30 cellular contexts compared by ENCODE assay signal in genomic region chr21:27026501-27026900, GRCh38. TPM values are rescaled to one million over a fixed set of nuclear protein-coding genes. Genes with fewer than 3 reads are reported as not detected.
DNase-seq lines count a peak whose midpoint lies in the region; ATAC-seq, FAIRE-seq and TF ChIP-seq lines count a peak whose summit lies in the region.
"Had no signal": no experiment of that assay in that cellular context is flagged by ENCODE, and none has a peak within 500 bp of the region (broad histone marks: within the 10 kb centered on the region; RNA-seq: fewer than 3 reads in every experiment).

No MANE protein-coding gene starts in this region.

- no peaks in the 10 kb centered on the region for H3K9me2 ChIP-seq in SK-N-SH

- H3K79me2 ChIP-seq in SK-N-SH (ENCODE audit: insufficient read depth) = no peaks in the 10 kb centered on the region

- no peak for DNase-seq in SK-N-SH
- DNase-seq in WTC11 (ENCODE audit: low spot score) = no peak
- peak; percentile 27 for DNase-seq in iPS DF 6.9 (ENCODE audit: low read depth, low spot score)
- DNase-seq in urothelium cell line (ENCODE audit: low spot score) = peak; percentile 26
- no peak for DNase-seq in NCI-H1930 (lab: John Stamatoyannopoulos, UW)
- no peak for DNase-seq in RPMI8226
- no peak for DNase-seq in KG1 (lab: John Stamatoyannopoulos, UW)
- DNase-seq: activated CD4-positive, CD25-positive, alpha-beta regulatory T cell treated with anti-CD3 and anti-CD28 coated beads, Interleukin-2, amount 50 U/mL, for 72 hours; activated CD8-positive, alpha-beta T cell treated with anti-CD3 and anti-CD28 coated beads, Interleukin-2, amount 10 ng/mL, durations not matched to agents 7 days and 5 days; activated gamma-delta T cell; activated T-cell treated with anti-CD3 and anti-CD28 coated beads for 4 hours; CD4-positive, alpha-beta T cell; colonic mucosa; effector memory CD4-positive, alpha-beta T cell; GF-D8; mesenchymal stem cell; naive thymus-derived CD4-positive, alpha-beta T cell; NCI-H1048; NCI-H2029 treated with DMSO at 0.1 percent for 48 hours; NCI-H345; nucleus accumbens; OCI-M1; Right ventricle myocardium superior; upper lobe of left lung had no signal

- peak overlapping the region; percentile 57 for H3K27ac Mint-ChIP-seq in WTC11
- H3K27ac Mint-ChIP-seq: activated CD8-positive, alpha-beta T cell treated with anti-CD3 and anti-CD28 coated beads, Interleukin-2, amount 10 ng/mL, durations not matched to agents 7 days and 5 days; brain; CD4-positive, alpha-beta T cell; naive thymus-derived CD4-positive, alpha-beta T cell had no signal

- POLR2A ChIA-PET in SK-N-SH (lab: Yijun Ruan, JAX) (no interaction called here), WTC11 (lab: Charles Lee) (no interaction called here)

- no peak for ATAC-seq in SK-N-SH treated with all-trans-retinoic acid at 6 μM for 48 hours
- ATAC-seq in WTC11 = peak; percentile 96
- ATAC-seq: activated CD8-positive, alpha-beta T cell treated with anti-CD3 and anti-CD28 coated beads, Interleukin-2, amount 10 ng/mL, durations not matched to agents 7 days and 5 days; gastroesophageal sphincter; naive thymus-derived CD4-positive, alpha-beta T cell had no signal

- TF ChIP-seq EP300 in SK-N-SH (IDR thresholded peaks at IDR 0.05; ENCODE audit: borderline replicate concordance in 1 of 2, low read depth in 1 of 2, low read length in 1 of 2) = no peak

- CTCF ChIA-PET in SK-N-SH (lab: Yijun Ruan, JAX) = no interaction called here
- CTCF ChIA-PET in WTC11 (lab: Charles Lee) = interaction anchor here (0.6 to 1.4 kb wide), 2 partner anchors 145 to 1871 kb away, joined by 3 to 4 read pairs; no protein-coding TSS in a partner anchor

- no peaks in the 10 kb centered on the region for H3K36me3 ChIP-seq in SK-N-SH (replicated peaks in 1 of 2; ENCODE audit: control insufficient read depth in 1 of 2, insufficient read depth in 2 of 2, low read length in 1 of 2)
- no peaks in the 10 kb centered on the region for H3K36me3 ChIP-seq in iPS DF 6.9 (ENCODE audit: control insufficient read depth, insufficient read depth, low read length)
- H3K36me3 ChIP-seq: colonic mucosa, esophagus muscularis mucosa, gastroesophageal sphincter, upper lobe of left lung had no signal

- no peak overlapping the region for H3K4me3 ChIP-seq in SK-N-SH (ENCODE audit: low read depth in 2 of 2, low read length in 1 of 2)
- no peak overlapping the region for H3K4me3 ChIP-seq in iPS DF 6.9 (ENCODE audit: low read length)
- H3K4me3 ChIP-seq: colonic mucosa, esophagus muscularis mucosa, gastroesophageal sphincter, upper lobe of left lung had no signal

- H3K27me3 Mint-ChIP-seq in WTC11 (ENCODE audit: low read depth) = no peaks in the 10 kb centered on the region
- H3K27me3 Mint-ChIP-seq: brain; CD4-positive, alpha-beta T cell had no signal

- TF ChIP-seq CTCF in SK-N-SH (IDR thresholded peaks at IDR 0.05) = no peak
- no peak for TF ChIP-seq CTCF in WTC11 (IDR thresholded peaks at IDR 0.05)

- H3K9me3 ChIP-seq in SK-N-SH = no peaks in the 10 kb centered on the region
- H3K9me3 ChIP-seq in iPS DF 6.9 (ENCODE audit: control insufficient read depth, insufficient read depth, low read length) = no peaks in the 10 kb centered on the region
- H3K9me3 ChIP-seq: colonic mucosa, esophagus muscularis mucosa, gastroesophageal sphincter, upper lobe of left lung had no signal

- no peaks in the 10 kb centered on the region for H3K9me3 Mint-ChIP-seq in WTC11
- H3K9me3 Mint-ChIP-seq: brain had no signal

- peak overlapping the region; percentile 51 for H3K4me3 Mint-ChIP-seq in WTC11
- H3K4me3 Mint-ChIP-seq: activated CD8-positive, alpha-beta T cell treated with anti-CD3 and anti-CD28 coated beads, Interleukin-2, amount 10 ng/mL, durations not matched to agents 7 days and 5 days; brain; CD4-positive, alpha-beta T cell; naive thymus-derived CD4-positive, alpha-beta T cell had no signal

- peaks cover 36% of the 10 kb centered on the region for H3K4me1 Mint-ChIP-seq in WTC11
- H3K4me1 Mint-ChIP-seq: naive thymus-derived CD4-positive, alpha-beta T cell had no signal

- peak overlapping the region; percentile 73; the same call in 1 of the 2 replicates for H2AFZ ChIP-seq in SK-N-SH (ENCODE audit: low read depth)

- TF ChIP-seq RAD21 in SK-N-SH (IDR thresholded peaks at IDR 0.05; ENCODE audit: low read length) = no peak

- H3K4me1 ChIP-seq in SK-N-SH (ENCODE audit: control insufficient read depth in 1 of 2, insufficient read depth in 2 of 2, low read depth in 1 of 2, low read length in 1 of 2) (no peaks in the 10 kb centered on the region; a peak in 1 of 4 replicates), iPS DF 6.9 (ENCODE audit: control insufficient read depth, insufficient read depth, low read length) (no peaks in the 10 kb centered on the region)
- H3K4me1 ChIP-seq: colonic mucosa, esophagus muscularis mucosa, gastroesophageal sphincter, upper lobe of left lung had no signal

- FAIRE-seq in urothelium cell line (lab: Jason Lieb, UNC) = peak; percentile 67
- FAIRE-seq: GM18507 had no signal

- no peak overlapping the region for H3K4me2 ChIP-seq in SK-N-SH

- H3F3A ChIP-seq in SK-N-SH (replicated peaks; ENCODE audit: insufficient read depth) = no peaks in the 10 kb centered on the region

- no peak overlapping the region for H3K27ac ChIP-seq in SK-N-SH (ENCODE audit: low read depth in 2 of 2, low read length in 1 of 2)
- no peak overlapping the region for H3K27ac ChIP-seq in iPS DF 6.9 (ENCODE audit: low read length)
- H3K27ac ChIP-seq: 22Rv1, colonic mucosa, esophagus muscularis mucosa, gastroesophageal sphincter, upper lobe of left lung had no signal

- H4K20me1 ChIP-seq in SK-N-SH (ENCODE audit: insufficient read depth) = no peaks in the 10 kb centered on the region

- no peak overlapping the region for H3K9ac ChIP-seq in SK-N-SH

- H3K36me3 Mint-ChIP-seq in WTC11 = no peaks in the 10 kb centered on the region
- H3K36me3 Mint-ChIP-seq: brain; naive thymus-derived CD4-positive, alpha-beta T cell had no signal

- WGBS in SK-N-SH (ENCODE audit: low lambda C conversion rate) = 42% methylated on average over 1 of the region's 1 CpG
- no CpG with 5 or more reads among the region's 1 CpG for WGBS in iPS DF 6.9 (ENCODE audit: insufficient coverage, insufficient read length)

- H3K27me3 ChIP-seq in SK-N-SH (ENCODE audit: insufficient read depth) (no peaks in the 10 kb centered on the region), iPS DF 6.9 (ENCODE audit: control insufficient read depth, insufficient read depth, low read length) (no peaks in the 10 kb centered on the region)
- H3K27me3 ChIP-seq: colonic mucosa, esophagus muscularis mucosa, gastroesophageal sphincter, upper lobe of left lung had no signal

TF ChIP-seq in SK-N-SH, 30 proteins besides CTCF, POLR2A, EP300 and RAD21 (continues in another document):
- TF ChIP-seq MAX (IDR thresholded peaks at IDR 0.05; ENCODE audit: low read depth) (no peak), SMC3 (IDR thresholded peaks at IDR 0.05; ENCODE audit: low read depth, low read length) (no peak), TEAD4 (IDR thresholded peaks at IDR 0.05; ENCODE audit: borderline replicate concordance, insufficient read depth) (no peak)

TF ChIP-seq in SK-N-SH treated with all-trans-retinoic acid at 6 μM for 48 hours, 23 proteins besides CTCF, POLR2A, EP300 and RAD21 (continues in another document):
- TF ChIP-seq SNAI2 (CRISPR knock-in tag; IDR thresholded peaks at IDR 0.05) = no peak
- TF ChIP-seq BACH2 (CRISPR knock-in tag; IDR thresholded peaks at IDR 0.05; ENCODE audit: borderline replicate concordance) = no peak
- no peak for TF ChIP-seq ZFP30 (CRISPR knock-in tag; IDR thresholded peaks at IDR 0.05)
- TF ChIP-seq ISL1 (CRISPR knock-in tag; IDR thresholded peaks at IDR 0.05) = no peak
- TF ChIP-seq ESRRG (CRISPR knock-in tag; IDR thresholded peaks at IDR 0.05) = no peak
- TF ChIP-seq ZNF8 (CRISPR knock-in tag; IDR thresholded peaks at IDR 0.05) = no peak
- TF ChIP-seq TOX (CRISPR knock-in tag; IDR thresholded peaks at IDR 0.05; ENCODE audit: borderline replicate concordance) = no peak
- no peak for TF ChIP-seq CSRNP3 (CRISPR knock-in tag; IDR thresholded peaks at IDR 0.05)

TF ChIP-seq in WTC11, 78 proteins besides CTCF, POLR2A, EP300 and RAD21 (continues in another document):
- no peak for TF ChIP-seq ESRRA (CRISPR knock-in tag; IDR thresholded peaks at IDR 0.05; ENCODE audit: borderline replicate concordance)
- TF ChIP-seq ARID4B (CRISPR knock-in tag; IDR thresholded peaks at IDR 0.05; ENCODE audit: borderline replicate concordance) = no peak
- TF ChIP-seq JAZF1 (CRISPR knock-in tag; IDR thresholded peaks at IDR 0.05) = no peak
- no peak for TF ChIP-seq TP53 (CRISPR knock-in tag; IDR thresholded peaks at IDR 0.05)
- no peak for TF ChIP-seq NFE2L1 (CRISPR knock-in tag; IDR thresholded peaks at IDR 0.05)
- TF ChIP-seq ZNF396 (CRISPR knock-in tag; IDR thresholded peaks at IDR 0.05; ENCODE audit: borderline replicate concordance) = no peak

RNA-seq across cellular contexts. Expression of gene ADAMTS5, which starts 59.6 kb away (rescaled TPM):
- polyA plus RNA-seq in SK-N-SH (2012; rRNA removed) = 0.90 and 1.5 TPM in 2 replicates
- 1.2 and 1.3 TPM in 2 replicates for polyA plus RNA-seq in SK-N-SH (2012; cell fraction: cytosol; rRNA removed)
- polyA plus RNA-seq in SK-N-SH (2012; cell fraction: nucleus; rRNA removed) = 1.3 and 2.6 TPM in 2 replicates
- total RNA-seq in WTC11 (2021) = 0.57 to 1.6 TPM (median 0.64 TPM) in 3 replicates
- total RNA-seq: activated CD8-positive, alpha-beta T cell treated with anti-CD3 and anti-CD28 coated beads, Interleukin-2, amount 10 ng/mL, durations not matched to agents 7 days and 5 days; CD4-positive, alpha-beta T cell had no signal
- polyA plus RNA-seq: naive thymus-derived CD4-positive, alpha-beta T cell had no signal

Comparison
In these comparisons a context has a peak if more than half of its experiments do, and no peak if none do; other contexts are left out.
1. DNase-seq: peak in iPS DF 6.9 (single experiment) and urothelium cell line (single experiment); none in SK-N-SH (single experiment), WTC11 (single experiment), NCI-H1930 (0 of 2), RPMI8226 (single experiment) and KG1 (single experiment).